9 cellular contexts compared by ENCODE assay signal in genomic region chr1:183039985-183040447, GRCh38. TPM values are rescaled to one million over a fixed set of nuclear protein-coding genes. Genes with fewer than 3 reads are reported as not detected.
A peak's percentile ranks its signal among the peaks of the same experiment; 100 is the strongest.
DNase-seq lines count a peak whose midpoint lies in the region; FAIRE-seq and TF ChIP-seq lines count a peak whose summit lies in the region.
"Had no signal": no experiment of that assay in that cellular context is flagged by ENCODE, and none has a peak within 500 bp of the region (broad histone marks: within the 10 kb centered on the region; RNA-seq: fewer than 3 reads in every experiment).

No MANE protein-coding gene starts in this region.

- H3K9ac ChIP-seq in mesenchymal stem cell (ENCODE audit: low read length), result peak overlapping the region; percentile 68
- no peak overlapping the region for H3K9ac ChIP-seq in kidney (ENCODE audit: low read length in 2 of 2)

- H3K4ac ChIP-seq in mesenchymal stem cell (ENCODE audit: low read depth in 1 of 2, low read length in 2 of 2), result no peak overlapping the region

- no peaks in the 10 kb centered on the region for H3K36me3 ChIP-seq in BJ (ENCODE audit: control insufficient read depth, insufficient read depth, low read length)
- H3K36me3 ChIP-seq in ascending aorta, result peaks cover 0 to 8% of the 10 kb centered on the region in 2 donors
- H3K36me3 ChIP-seq in mesenchymal stem cell (ENCODE audit: control insufficient read depth in 1 of 2, insufficient read depth in 2 of 2, low read depth in 1 of 2, low read length in 2 of 2), result peaks cover 0 to 53% of the 10 kb centered on the region in 2 experiments
- H3K36me3 ChIP-seq in kidney (ENCODE audit: control insufficient read depth in 1 of 2, insufficient read depth in 2 of 2, low read length in 2 of 2), result no peaks in the 10 kb centered on the region
- H3K36me3 ChIP-seq: pancreas had no signal

- no peak overlapping the region for H3K14ac ChIP-seq in mesenchymal stem cell (ENCODE audit: low read length in 2 of 2)

- TF ChIP-seq CTCF in BJ (IDR thresholded peaks at IDR 0.05; ENCODE audit: insufficient read depth, low read depth, low read length), result no peak
- no peak for TF ChIP-seq CTCF in ascending aorta (IDR thresholded peaks at IDR 0.05)
- TF ChIP-seq CTCF in kidney (IDR thresholded peaks at IDR 0.05; ENCODE audit: borderline replicate concordance, extremely low read depth, insufficient read depth), result no peak

- H2AFZ ChIP-seq in mesenchymal stem cell (ENCODE audit: low read depth, low read length), result no peak overlapping the region

- no peak overlapping the region for H2BK12ac ChIP-seq in mesenchymal stem cell (ENCODE audit: low read length in 2 of 2)

- intact Hi-C loops in ascending aorta (cut with DNase I), result no loop called here
- intact Hi-C loops in posterior vena cava (cut with DNase I), result no loop called here
- intact Hi-C loops in kidney (cut with DNase I), result no loop called here

- H2BK15ac ChIP-seq in mesenchymal stem cell (ENCODE audit: low read depth, poor library complexity, severe bottlenecking), result no peak overlapping the region

- peak overlapping the region; percentile 37 for H3K4me2 ChIP-seq in mesenchymal stem cell (ENCODE audit: low read length, poor library complexity, severe bottlenecking)

- H3K4me1 ChIP-seq in ascending aorta, result peaks cover 0 to 37% of the 10 kb centered on the region in 2 donors
- peaks cover 13% of the 10 kb centered on the region for H3K4me1 ChIP-seq in mesenchymal stem cell (ENCODE audit: control insufficient read depth, insufficient read depth, low read depth, low read length)
- peaks cover 4 to 11% of the 10 kb centered on the region in 2 donors for H3K4me1 ChIP-seq in kidney (ENCODE audit: control insufficient read depth in 1 of 2, insufficient read depth in 1 of 2, low read depth in 1 of 2, low read length in 2 of 2)

- no peak for FAIRE-seq in kidney (lab: Jason Lieb, UNC)
- FAIRE-seq: pancreas had no signal

- DNase-seq in BJ (ENCODE audit: low read depth) (peak; percentile 75), LHCN-M2 (ENCODE audit: low read depth) (peak; percentile 99), ascending aorta (ENCODE audit: low spot score in 2 of 2) (no peak), mesenchymal stem cell (peak; percentile 85), posterior vena cava (ENCODE audit: low spot score) (no peak), kidney (no peak), NCI-H2196 treated with DMSO at 0.1 percent for 48 hours (lab: John Stamatoyannopoulos, UW; ENCODE audit: unreplicated experiment) (no peak)
- DNase-seq in activated CD4-positive, CD25-positive, alpha-beta regulatory T cell (lab: John Stamatoyannopoulos, UW), result no peak
- DNase-seq: pancreas had no signal

- no peak overlapping the region for H2AK5ac ChIP-seq in mesenchymal stem cell (ENCODE audit: low read length, severe bottlenecking)

- H3K4me3 ChIP-seq in BJ (ENCODE audit: low read depth, low read length) (no peak overlapping the region), ascending aorta (no peak overlapping the region), mesenchymal stem cell (ENCODE audit: insufficient read depth in 1 of 2, low read depth in 1 of 2, low read length in 2 of 2) (peak overlapping the region in 1 of 2 experiments; percentile 54), kidney (ENCODE audit: low read length in 2 of 2) (no peak overlapping the region)
- H3K4me3 ChIP-seq: pancreas had no signal

- no peak overlapping the region for H4K91ac ChIP-seq in mesenchymal stem cell (ENCODE audit: low read length)

- CTCF ChIA-PET in BJ (lab: Yijun Ruan, JAX), result interaction anchor here (0.9 to 1.8 kb wide), 4 partner anchors 36 to 195 kb away, joined by 3 to 4 read pairs (median 3); no protein-coding TSS in a partner anchor

- H3K79me1 ChIP-seq in mesenchymal stem cell (replicated peaks; ENCODE audit: low read length, poor library complexity, severe bottlenecking), result no peaks in the 10 kb centered on the region

- peak overlapping the region; percentile 2 for H4K8ac ChIP-seq in mesenchymal stem cell (ENCODE audit: low read length)

- POLR2A ChIA-PET in BJ (lab: Charles Lee), result interaction anchor here (0.6 kb wide), 1 partner anchor 133 kb away, joined by 4 read pairs; no protein-coding TSS in a partner anchor

- H3K18ac ChIP-seq in mesenchymal stem cell (ENCODE audit: low read depth in 1 of 2, low read length in 2 of 2), result peak overlapping the region in 1 of 2 experiments; percentile 2

- WGBS in mesenchymal stem cell, result 12% methylated on average over 2 of the region's 3 CpGs

- H3K9me3 ChIP-seq in ascending aorta, result no peaks in the 10 kb centered on the region
- no peaks in the 10 kb centered on the region for H3K9me3 ChIP-seq in mesenchymal stem cell (ENCODE audit: control insufficient read depth, low read length)
- no peaks in the 10 kb centered on the region for H3K9me3 ChIP-seq in kidney (ENCODE audit: control insufficient read depth in 1 of 2, low read length in 2 of 2)
- H3K9me3 ChIP-seq: pancreas had no signal

- H3K23ac ChIP-seq in mesenchymal stem cell (ENCODE audit: low read length in 2 of 2), result no peak overlapping the region

- H3K27ac ChIP-seq in ascending aorta (peak overlapping the region; percentile 1 to 38), mesenchymal stem cell (ENCODE audit: low read length, poor library complexity, severe bottlenecking) (peak overlapping the region; percentile 97), kidney (ENCODE audit: low read depth in 2 of 2, low read length in 2 of 2) (no peak overlapping the region)
- H3K27ac ChIP-seq: pancreas had no signal

- peak overlapping the region; percentile 99 for H2BK5ac ChIP-seq in mesenchymal stem cell (ENCODE audit: low read depth, low read length, poor library complexity, severe bottlenecking)

- H2BK120ac ChIP-seq in mesenchymal stem cell (ENCODE audit: low read depth, low read length), result no peak overlapping the region

- no peaks in the 10 kb centered on the region for H3K27me3 ChIP-seq in BJ (ENCODE audit: control insufficient read depth, insufficient read depth, low read length)
- no peaks in the 10 kb centered on the region for H3K27me3 ChIP-seq in ascending aorta
- H3K27me3 ChIP-seq in mesenchymal stem cell (ENCODE audit: control insufficient read depth in 1 of 2, insufficient read depth in 1 of 2, low read length in 2 of 2), result no peaks in the 10 kb centered on the region
- H3K27me3 ChIP-seq: pancreas had no signal

RNA-seq across cellular contexts. Expression of gene LAMC1, which starts 16.8 kb away (rescaled TPM):
- polyA plus RNA-seq in BJ (2011; rRNA removed) (349 and 360 TPM in 2 replicates), kidney (ENCODE audit: insufficient read depth, low read depth, low replicate concordance) (21.1 TPM)
- 307 and 333 TPM in 2 replicates for polyA minus RNA-seq in BJ (2011; rRNA and poly(A)+ RNA removed)
- total RNA-seq in LHCN-M2 (2014; rRNA removed) (316 and 383 TPM in 2 replicates), ascending aorta (166 TPM), posterior vena cava (100 to 1,000 TPM; 230 to 254 TPM), kidney (140 TPM)
- polyA plus RNA-seq in LHCN-M2 (2012), result 102 TPM
- polyA plus RNA-seq in mesenchymal stem cell (2013, experiment 1 of 2), result 334 TPM
- 324 TPM for polyA plus RNA-seq in mesenchymal stem cell (2013, experiment 2 of 2)

Comparison
In these comparisons a context has a peak if more than half of its experiments do, and no peak if none do; other contexts are left out.
1. DNase-seq: peak in BJ (single experiment), LHCN-M2 (single experiment) and mesenchymal stem cell (single experiment); none in ascending aorta (0 of 2), activated CD4-positive, CD25-positive, alpha-beta regulatory T cell (0 of 4), posterior vena cava (single experiment), kidney (single experiment) and NCI-H2196 treated with DMSO at 0.1 percent for 48 hours (single experiment).
2. H3K27ac ChIP-seq: peak in ascending aorta (2 of 2) and mesenchymal stem cell (single experiment); none in kidney (0 of 2).